In the genomic region with DNA sequence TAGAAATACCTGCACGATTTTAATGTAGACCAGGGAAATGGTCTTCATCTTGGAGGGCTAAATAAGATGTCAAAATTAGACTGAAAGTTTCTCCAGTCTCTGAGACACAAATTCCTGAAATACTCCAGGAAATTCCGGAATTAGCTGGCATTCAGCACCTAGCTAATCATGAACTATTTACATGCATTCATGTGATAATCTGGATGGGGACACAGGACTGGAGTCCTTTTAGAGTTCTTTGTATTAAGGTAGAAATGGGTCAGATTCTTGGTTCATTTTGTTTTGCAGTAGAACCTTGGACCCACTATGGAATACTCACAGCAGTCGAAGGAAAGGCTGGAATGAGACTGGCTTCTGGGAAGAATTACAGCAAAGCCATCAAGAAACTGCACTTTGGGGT, we compare ENCODE assay signal across 21 cellular contexts.
DNase-seq lines count a peak whose midpoint lies in the region; ATAC-seq, FAIRE-seq and TF ChIP-seq lines count a peak whose summit lies in the region.
"Had no signal": no experiment of that assay in that cellular context is flagged by ENCODE, and none has a peak within 500 bp of the region (broad histone marks: within the 10 kb centered on the region; RNA-seq: fewer than 3 reads in every experiment).

No MANE protein-coding gene starts in this region.

- no peaks in the 10 kb centered on the region for H3K9me3 ChIP-seq in H1 (ENCODE audit: insufficient read depth in 2 of 2, low read depth in 1 of 2, low read length in 1 of 2)
- no peaks in the 10 kb centered on the region for H3K9me3 ChIP-seq in HAP-1
- H3K9me3 ChIP-seq: esophagus squamous epithelium, right lobe of liver had no signal

- no peak for TF ChIP-seq POLR2A in H1 (IDR thresholded peaks at IDR 0.05; ENCODE audit: control extremely low read depth in 1 of 2, low read depth in 2 of 2, low read length in 2 of 2)

- H3K27me3 Mint-ChIP-seq in stimulated activated memory B cell treated with anti-CD40 and anti-IgM and Interleukin-4, amounts not matched to agents 10 μg/mL and 1 μg/mL and 100 μg/mL, for 72 hours, result no peaks in the 10 kb centered on the region
- H3K27me3 Mint-ChIP-seq: activated naive CD8-positive, alpha-beta T cell treated with anti-CD3 and anti-CD28 coated beads, Interleukin-2, amount 10 ng/mL, durations not matched to agents 7 days and 5 days had no signal

- TF ChIP-seq EP300 in H1 (IDR thresholded peaks at IDR 0.05; ENCODE audit: borderline replicate concordance in 1 of 2, low read depth in 2 of 2, low read length in 2 of 2), result no peak

- no peaks in the 10 kb centered on the region for H3K4me1 Mint-ChIP-seq in stimulated activated memory B cell treated with anti-CD40 and anti-IgM and Interleukin-4, amounts not matched to agents 10 μg/mL and 1 μg/mL and 100 μg/mL, for 72 hours
- H3K4me1 Mint-ChIP-seq: activated naive CD8-positive, alpha-beta T cell treated with anti-CD3 and anti-CD28 coated beads, Interleukin-2, amount 10 ng/mL, durations not matched to agents 7 days and 5 days had no signal

- WGBS in H1 (ENCODE audit: extremely low coverage in 1 of 2, insufficient coverage in 1 of 2, insufficient read length in 1 of 2, insufficient replicate concordance in 2 of 2, low coverage in 1 of 2, low lambda C conversion rate in 2 of 2, missing lambda C conversion rate in 1 of 2), 2 experiments, result 30% methylated on average over 3 of the region's 3 CpGs; no CpG with 5 or more reads in 1 of the 2 experiments

- peak overlapping the region in 1 of 4 experiments; percentile 29; a peak in 1 of 8 replicates for H3K4me3 ChIP-seq in H1 (ENCODE audit: extremely low read depth in 1 of 4, insufficient read depth in 2 of 4, low read depth in 3 of 4, low read length in 4 of 4)
- H3K4me3 ChIP-seq in HAP-1, result no peak overlapping the region
- H3K4me3 ChIP-seq: dorsolateral prefrontal cortex, esophagus squamous epithelium, right lobe of liver had no signal

- no peak for TF ChIP-seq RAD21 in H1 (IDR thresholded peaks at IDR 0.05 in 1 of 2, conservative IDR thresholded peaks at IDR 0.05 in 1 of 2; ENCODE audit: low read depth in 2 of 2, low read length in 2 of 2)

- no peak overlapping the region for H3K27ac ChIP-seq in H1 (ENCODE audit: low read depth, low read length)
- H3K27ac ChIP-seq: dorsolateral prefrontal cortex, esophagus squamous epithelium, right lobe of liver had no signal

- no peaks in the 10 kb centered on the region for H3K79me2 ChIP-seq in H1 (ENCODE audit: control insufficient read depth in 1 of 2, insufficient read depth in 2 of 2, low read length in 2 of 2)

- POLR2A ChIA-PET in H1 (lab: Charles Lee; ENCODE audit: partially characterized antibody), result no interaction called here

- no peak overlapping the region for H3K56ac ChIP-seq in H1 (replicated peaks; ENCODE audit: insufficient read length, low read depth, low read length)

- no peak overlapping the region for H3K23ac ChIP-seq in H1 (ENCODE audit: insufficient read length)

- no peak overlapping the region for H4K91ac ChIP-seq in H1 (replicated peaks; ENCODE audit: insufficient read length, low read length)

- no peak overlapping the region for H3K9ac ChIP-seq in H1 (replicated peaks in 1 of 4; ENCODE audit: extremely low read depth in 1 of 4, low read depth in 3 of 4, low read length in 3 of 4)

- CTCF ChIA-PET in H1 (lab: Charles Lee; ENCODE audit: partially characterized antibody), result interaction anchor here (1.7 kb wide), 1 partner anchor 9 kb away, joined by 4 read pairs; no protein-coding TSS in a partner anchor

- no peaks in the 10 kb centered on the region for H4K20me1 ChIP-seq in H1 (replicated peaks in 1 of 2; ENCODE audit: control insufficient read depth in 1 of 2, insufficient read depth in 2 of 2, low read length in 2 of 2)

- H3K4me1 ChIP-seq in H1 (replicated peaks in 1 of 4; ENCODE audit: control insufficient read depth in 3 of 4, insufficient read depth in 4 of 4, low read length in 3 of 4), result peaks cover 0 to 5% (median 3%) of the 10 kb centered on the region in 4 experiments; a peak in 4 of 7 replicates
- H3K4me1 ChIP-seq in HAP-1, result no peaks in the 10 kb centered on the region
- H3K4me1 ChIP-seq: esophagus squamous epithelium, right lobe of liver had no signal

- no peaks in the 10 kb centered on the region for H3K23me2 ChIP-seq in H1 (ENCODE audit: low read depth, low read length)

- no peaks in the 10 kb centered on the region for H3K79me1 ChIP-seq in H1 (ENCODE audit: low read depth, low read length)

- H2BK120ac ChIP-seq in H1 (replicated peaks; ENCODE audit: low read depth, low read length), result no peak overlapping the region

- no peaks in the 10 kb centered on the region for H3K9me3 Mint-ChIP-seq in stimulated activated memory B cell treated with anti-CD40 and anti-IgM and Interleukin-4, amounts not matched to agents 10 μg/mL and 1 μg/mL and 100 μg/mL, for 72 hours
- H3K9me3 Mint-ChIP-seq: activated naive CD8-positive, alpha-beta T cell treated with anti-CD3 and anti-CD28 coated beads, Interleukin-2, amount 10 ng/mL, durations not matched to agents 7 days and 5 days; stimulated activated naive CD8-positive, alpha-beta T cell treated with anti-CD3 and anti-CD28 coated beads, Interleukin-15, Interleukin-2, amounts not matched to agents 100 ng/mL and 50 ng/mL, for 24 hours had no signal

- no peaks in the 10 kb centered on the region for H3K36me3 Mint-ChIP-seq in stimulated activated memory B cell treated with anti-CD40 and anti-IgM and Interleukin-4, amounts not matched to agents 10 μg/mL and 1 μg/mL and 100 μg/mL, for 72 hours
- H3K36me3 Mint-ChIP-seq: activated naive CD8-positive, alpha-beta T cell treated with anti-CD3 and anti-CD28 coated beads, Interleukin-2, amount 10 ng/mL, durations not matched to agents 7 days and 5 days had no signal

- H3K4ac ChIP-seq in H1 (replicated peaks; ENCODE audit: insufficient read length, low read depth, low read length), result no peak overlapping the region

- no peak overlapping the region for H2BK5ac ChIP-seq in H1 (ENCODE audit: low read depth, low read length)

- ATAC-seq in GM18868 (IDR thresholded peaks at IDR 0.05; ENCODE audit: unreplicated experiment), result no peak
- ATAC-seq in stimulated activated memory B cell treated with anti-CD40 and anti-IgM and Interleukin-4, amounts not matched to agents 10 μg/mL and 1 μg/mL and 100 μg/mL, for 72 hours, result no peak
- ATAC-seq: right lobe of liver had no signal

- H2BK15ac ChIP-seq in H1 (ENCODE audit: low read length), result no peak overlapping the region

- H2BK12ac ChIP-seq in H1 (ENCODE audit: low read depth, low read length), result no peak overlapping the region

- no peak for TF ChIP-seq CTCF in H1 (IDR thresholded peaks at IDR 0.05; ENCODE audit: control extremely low read depth in 1 of 3, insufficient read depth in 1 of 3, low read depth in 1 of 3, low read length in 3 of 3)

- H3K27ac Mint-ChIP-seq in stimulated activated memory B cell treated with anti-CD40 and anti-IgM and Interleukin-4, amounts not matched to agents 10 μg/mL and 1 μg/mL and 100 μg/mL, for 72 hours, result no peak overlapping the region
- H3K27ac Mint-ChIP-seq: activated naive CD8-positive, alpha-beta T cell treated with anti-CD3 and anti-CD28 coated beads, Interleukin-2, amount 10 ng/mL, durations not matched to agents 7 days and 5 days; stimulated activated naive CD8-positive, alpha-beta T cell treated with anti-CD3 and anti-CD28 coated beads, Interleukin-15, Interleukin-2, amounts not matched to agents 100 ng/mL and 50 ng/mL, for 24 hours had no signal

- H3K18ac ChIP-seq in H1 (ENCODE audit: extremely low read depth, low read length), result no peak overlapping the region

- in situ Hi-C loops in ACHN (cut with HindIII; ENCODE audit: low pct_ligation_motif_present, low pct_unique_long_range_greater_than_20kb, low sequenced_read_pairs) (no loop called here), HAP-1 (cut with MboI; ENCODE audit: low sequenced_read_pairs) (no loop called here)

- H4K8ac ChIP-seq in H1 (ENCODE audit: extremely low read depth, insufficient read depth, low read length), result no peak overlapping the region

- DNase-seq in ACHN (peak; percentile 94), HK-2 (ENCODE audit: unreplicated experiment) (peak; percentile 6), H1 (ENCODE audit: low read depth in 1 of 2, low spot score in 2 of 2) (no peak), kidney glomerular epithelial cell (lab: John Stamatoyannopoulos, UW) (peak; percentile 64), dedifferentiated amniotic fluid mesenchymal stem cell (ENCODE audit: extremely low spot score) (no peak), HAP-1 (ENCODE audit: low spot score in 2 of 2) (no peak)
- DNase-seq: activated naive CD8-positive, alpha-beta T cell treated with anti-CD3 and anti-CD28 coated beads, Interleukin-2, amount 10 ng/mL, durations not matched to agents 7 days and 5 days; dorsolateral prefrontal cortex; esophagus squamous epithelium; glutamatergic neuron; HCEC 1CT; NCI-H1105; NCI-H2107; NCI-H526; nucleus accumbens; right lobe of liver; SHP77 treated with DMSO at 0.1 percent for 48 hours; T-helper 2 cell had no signal

- no peaks in the 10 kb centered on the region for H3K36me3 ChIP-seq in H1 (ENCODE audit: control insufficient read depth in 2 of 4, insufficient read depth in 4 of 4, low read length in 3 of 4)
- H3K36me3 ChIP-seq in HAP-1 (replicated peaks), result no peaks in the 10 kb centered on the region
- H3K36me3 ChIP-seq: esophagus squamous epithelium, right lobe of liver had no signal

- no peak overlapping the region for H2AK5ac ChIP-seq in H1 (ENCODE audit: low read depth, low read length)

- no peak overlapping the region for H2BK20ac ChIP-seq in H1 (ENCODE audit: low read length)

- H3K4me2 ChIP-seq in H1 (ENCODE audit: insufficient read depth in 1 of 2, low read depth in 2 of 2, low read length in 2 of 2), result peak overlapping the region in 1 of 2 experiments; percentile 20; a peak in 1 of 4 replicates

- FAIRE-seq in H1 (lab: Jason Lieb, UNC), result peak; percentile 28

- no peak overlapping the region for H3K14ac ChIP-seq in H1 (ENCODE audit: insufficient read length)

- H4K5ac ChIP-seq in H1 (ENCODE audit: insufficient read length, low read depth, low read length), result no peak overlapping the region

- H2AFZ ChIP-seq in H1 (ENCODE audit: low read length), result no peak overlapping the region; the same call in 1 of the 2 replicates

- H3K27me3 ChIP-seq in H1 (replicated peaks in 1 of 4; ENCODE audit: control insufficient read depth in 3 of 4, extremely low read depth in 1 of 4, insufficient read depth in 3 of 4, low read length in 3 of 4), result no peaks in the 10 kb centered on the region
- no peaks in the 10 kb centered on the region for H3K27me3 ChIP-seq in HAP-1 (ENCODE audit: low read depth)
- H3K27me3 ChIP-seq: esophagus squamous epithelium, right lobe of liver had no signal

- no peak overlapping the region for H3K4me3 Mint-ChIP-seq in stimulated activated memory B cell treated with anti-CD40 and anti-IgM and Interleukin-4, amounts not matched to agents 10 μg/mL and 1 μg/mL and 100 μg/mL, for 72 hours
- H3K4me3 Mint-ChIP-seq: activated naive CD8-positive, alpha-beta T cell treated with anti-CD3 and anti-CD28 coated beads, Interleukin-2, amount 10 ng/mL, durations not matched to agents 7 days and 5 days; stimulated activated naive CD8-positive, alpha-beta T cell treated with anti-CD3 and anti-CD28 coated beads, Interleukin-15, Interleukin-2, amounts not matched to agents 100 ng/mL and 50 ng/mL, for 24 hours had no signal

TF ChIP-seq in H1, 55 proteins besides CTCF, POLR2A, EP300 and RAD21 (continues in another document):
- TF ChIP-seq TEAD4 (IDR thresholded peaks at IDR 0.05; ENCODE audit: low read depth, low read length) (peak; percentile 94), CBX8 (IDR thresholded peaks at IDR 0.05; ENCODE audit: borderline replicate concordance, low read depth, low read length) (no peak)

Comparison
In these comparisons a context has a peak if more than half of its experiments do, and no peak if none do; other contexts are left out.
1. DNase-seq: peak in ACHN (single experiment), HK-2 (single experiment) and kidney glomerular epithelial cell (single experiment); none in H1 (0 of 2), dedifferentiated amniotic fluid mesenchymal stem cell (single experiment) and HAP-1 (0 of 2).